In the genomic region with DNA sequence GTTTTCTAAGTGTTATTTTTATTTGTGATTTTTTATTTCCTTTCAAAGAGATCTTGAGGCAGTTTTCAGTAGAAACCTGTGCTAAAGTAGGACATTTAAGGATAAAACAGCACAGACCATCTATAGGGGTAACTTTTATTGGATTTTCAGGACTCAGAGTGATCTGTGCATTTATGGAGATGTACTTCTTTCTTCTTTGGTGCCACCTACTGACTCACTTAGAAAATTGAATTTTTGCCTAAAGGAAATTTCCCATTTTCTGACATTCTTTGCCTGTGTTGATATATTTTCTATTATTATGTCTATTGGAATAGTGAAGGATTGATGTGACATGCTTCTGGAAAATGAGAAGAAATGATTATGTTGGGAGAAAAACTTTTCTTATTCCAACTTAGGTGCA, we compare ENCODE assay signal across 9 cellular contexts.
DNase-seq lines count a peak whose midpoint lies in the region; ATAC-seq, FAIRE-seq and TF ChIP-seq lines count a peak whose summit lies in the region.
"Had no signal": no experiment of that assay in that cellular context is flagged by ENCODE, and none has a peak within 500 bp of the region (broad histone marks: within the 10 kb centered on the region; RNA-seq: fewer than 3 reads in every experiment).

No MANE protein-coding gene starts in this region.

- H3K9me3 ChIP-seq in Karpas-422 (ENCODE audit: low read length) (no peaks in the 10 kb centered on the region), astrocyte (ENCODE audit: insufficient read depth, low read depth, low read length) (no peaks in the 10 kb centered on the region), right lobe of liver (no peaks in the 10 kb centered on the region)

- CTCF ChIA-PET in Calu3 (lab: Charles Lee), result no interaction called here

- H3K27me3 Mint-ChIP-seq in astrocyte (ENCODE audit: low read depth, unreplicated experiment) (no peaks in the 10 kb centered on the region), Calu3 (ENCODE audit: unreplicated experiment) (peaks cover 49% of the 10 kb centered on the region)

- peak; percentile 8 for DNase-seq in EL
- peak; percentile 68 for DNase-seq in Karpas-422
- no peak for DNase-seq in astrocyte (ENCODE audit: low read depth)
- DNase-seq in right lobe of liver, result no peak
- no peak for DNase-seq in NCI-H226
- DNase-seq in Calu3, result no peak

- H3K79me2 ChIP-seq in Karpas-422 (ENCODE audit: low read length) (no peaks in the 10 kb centered on the region), astrocyte (ENCODE audit: insufficient read depth, low read length) (no peaks in the 10 kb centered on the region)

- no peaks in the 10 kb centered on the region for H3K36me3 ChIP-seq in Karpas-422 (ENCODE audit: insufficient read depth, low read length)
- H3K36me3 ChIP-seq in astrocyte (ENCODE audit: insufficient read depth, low read length), result no peaks in the 10 kb centered on the region
- no peaks in the 10 kb centered on the region for H3K36me3 ChIP-seq in right lobe of liver

- no TSS peak for BruUV-seq in Calu3 (replicated peaks; lab: Mats Ljungman, UMichigan)

- intact Hi-C loops in right lobe of liver (cut with DNase I) (loop anchor here in 1 of 2 donors (10.0 kb wide), 1 partner anchor 309 kb away; no protein-coding TSS in a partner anchor), Calu3 (cut with micrococcal nuclease; ENCODE audit: unreplicated experiment) (loop anchor here (2.0 to 5.0 kb wide), 2 partner anchors 309 to 336 kb away; partner anchors contain the start of genes GON7 and UBR7)

- H3K27ac Mint-ChIP-seq in astrocyte (ENCODE audit: unreplicated experiment) (no peak overlapping the region), Calu3 (ENCODE audit: unreplicated experiment) (no peak overlapping the region)
- H3K27ac Mint-ChIP-seq: activated T-helper 1 cell treated with anti-CD3 and anti-CD28 coated beads, Interleukin-12 subunit alpha, Interleukin-12 subunit beta, Interleukin-2, Interleukin-4 antibody, amounts not matched to agents 30 ng/mL and 10 ng/mL and 1 ng/mL, durations not matched to agents 14 hours and 24 hours and 36 hours had no signal

- H3K4me2 ChIP-seq in Karpas-422 (ENCODE audit: low read depth, low read length, poor library complexity, severe bottlenecking) (peak overlapping the region; percentile 15), astrocyte (ENCODE audit: low read length) (no peak overlapping the region)

- ATAC-seq in right lobe of liver (peak in 1 of 4 donors; percentile 28), HG02973 (IDR thresholded peaks at IDR 0.05; ENCODE audit: unreplicated experiment) (no peak), HG02840 (IDR thresholded peaks at IDR 0.05; ENCODE audit: low FRiP score, unreplicated experiment) (no peak)

- H3K9me3 Mint-ChIP-seq in astrocyte (ENCODE audit: unreplicated experiment) (no peaks in the 10 kb centered on the region), Calu3 (ENCODE audit: low read depth, unreplicated experiment) (no peaks in the 10 kb centered on the region)
- H3K9me3 Mint-ChIP-seq: activated T-helper 1 cell treated with anti-CD3 and anti-CD28 coated beads, Interleukin-12 subunit alpha, Interleukin-12 subunit beta, Interleukin-2, Interleukin-4 antibody, amounts not matched to agents 30 ng/mL and 10 ng/mL and 1 ng/mL, durations not matched to agents 14 hours and 24 hours and 36 hours had no signal

- no peak overlapping the region for H3K27ac ChIP-seq in Karpas-422 (ENCODE audit: low read length)
- no peak overlapping the region for H3K27ac ChIP-seq in astrocyte (ENCODE audit: low read depth, low read length)
- H3K27ac ChIP-seq in right lobe of liver, result no peak overlapping the region

- no peaks in the 10 kb centered on the region for H3K9me2 ChIP-seq in Karpas-422 (replicated peaks; ENCODE audit: insufficient read depth, low read length)

- H3K27me3 ChIP-seq in Karpas-422 (ENCODE audit: low read length) (no peaks in the 10 kb centered on the region), astrocyte (ENCODE audit: insufficient read depth, low read length) (no peaks in the 10 kb centered on the region), right lobe of liver (no peaks in the 10 kb centered on the region)

- no peak overlapping the region for H3K4me3 Mint-ChIP-seq in astrocyte (ENCODE audit: unreplicated experiment)
- no peak overlapping the region for H3K4me3 Mint-ChIP-seq in Calu3 (ENCODE audit: low read depth, unreplicated experiment)
- H3K4me3 Mint-ChIP-seq: activated T-helper 1 cell treated with anti-CD3 and anti-CD28 coated beads, Interleukin-12 subunit alpha, Interleukin-12 subunit beta, Interleukin-2, Interleukin-4 antibody, amounts not matched to agents 30 ng/mL and 10 ng/mL and 1 ng/mL, durations not matched to agents 14 hours and 24 hours and 36 hours had no signal

- H2AFZ ChIP-seq in Karpas-422 (ENCODE audit: low read length), result no peak overlapping the region
- H2AFZ ChIP-seq in astrocyte (ENCODE audit: low read depth, low read length), result no peak overlapping the region

- no peak for TF ChIP-seq POLR2A in right lobe of liver (IDR thresholded peaks at IDR 0.05)

- H3K4me1 Mint-ChIP-seq in astrocyte (ENCODE audit: low read depth, unreplicated experiment) (peaks cover 15% of the 10 kb centered on the region), Calu3 (ENCODE audit: low read depth, unreplicated experiment) (no peaks in the 10 kb centered on the region)

- H4K20me1 ChIP-seq in Karpas-422 (ENCODE audit: insufficient read depth, low read depth, low read length) (no peaks in the 10 kb centered on the region), astrocyte (ENCODE audit: insufficient read depth, low read length) (no peaks in the 10 kb centered on the region)

- H3K4me3 ChIP-seq in Karpas-422 (ENCODE audit: low read length) (no peak overlapping the region), astrocyte (ENCODE audit: insufficient read depth, low read depth, low read length) (no peak overlapping the region), right lobe of liver (no peak overlapping the region)

- H3K9ac ChIP-seq in Karpas-422 (ENCODE audit: low read length) (no peak overlapping the region), astrocyte (ENCODE audit: low read length) (no peak overlapping the region)

- H3K36me3 Mint-ChIP-seq in astrocyte (ENCODE audit: low read depth, unreplicated experiment) (no peaks in the 10 kb centered on the region), Calu3 (ENCODE audit: insufficient read depth, unreplicated experiment) (no peaks in the 10 kb centered on the region)

- FAIRE-seq in astrocyte (lab: Jason Lieb, UNC), result no peak

- peaks cover 10% of the 10 kb centered on the region for H3K4me1 ChIP-seq in Karpas-422 (ENCODE audit: low read length)
- H3K4me1 ChIP-seq in astrocyte (ENCODE audit: insufficient read depth, low read length), result no peaks in the 10 kb centered on the region
- no peaks in the 10 kb centered on the region for H3K4me1 ChIP-seq in right lobe of liver

- peak; percentile 38 for TF ChIP-seq CTCF in astrocyte (IDR thresholded peaks at IDR 0.05; ENCODE audit: insufficient read depth, low read depth, low read length)
- TF ChIP-seq CTCF in right lobe of liver (IDR thresholded peaks at IDR 0.05), result peak; percentile 21 to 39 (median 34)
- TF ChIP-seq CTCF in Calu3 (IDR thresholded peaks at IDR 0.05; ENCODE audit: unreplicated experiment), result no peak

Comparison
In these comparisons a context has a peak if more than half of its experiments do, and no peak if none do; other contexts are left out.
1. DNase-seq: peak in EL (single experiment) and Karpas-422 (single experiment); none in astrocyte (single experiment), right lobe of liver (0 of 3), NCI-H226 (single experiment) and Calu3 (single experiment).